In the genomic region with DNA sequence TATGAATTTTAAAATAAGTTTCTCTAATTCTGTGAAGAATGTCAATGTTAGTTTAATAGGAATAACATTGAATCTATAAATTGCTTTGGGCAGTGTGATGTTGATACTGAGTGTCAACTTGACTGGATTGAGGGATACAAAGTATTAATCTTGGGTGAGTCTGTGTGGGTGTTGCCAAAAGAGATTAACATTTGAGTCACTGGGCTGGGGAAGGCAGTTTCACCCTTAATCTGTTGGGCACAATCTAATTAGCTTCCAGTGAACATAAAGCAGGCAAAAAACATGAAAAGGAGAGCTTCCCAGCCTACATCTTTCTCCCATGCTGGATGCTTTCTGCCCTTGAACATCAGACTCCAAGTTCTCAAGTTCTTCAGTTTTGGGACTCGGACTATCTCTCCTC, we compare ENCODE assay signal across 6 cellular contexts.
"Had no signal": no experiment of that assay in that cellular context is flagged by ENCODE, and none has a peak within 500 bp of the region (broad histone marks: within the 10 kb centered on the region; RNA-seq: fewer than 3 reads in every experiment).

No MANE protein-coding gene starts in this region.

- DNase-seq: GM23248, GOT3, H7, HFFc6, KBM-7 had no signal

- H3K4me3 ChIP-seq: GM23248, HAP-1 had no signal
